In genomic region chr12:90851800-90852718, GRCh38 we compare ENCODE assay signal across 1 cellular context.
TF ChIP-seq lines count a peak whose summit lies in the region.

No MANE protein-coding gene starts in this region.

TF ChIP-seq in HepG2, 621 proteins besides CTCF, POLR2A, EP300 and RAD21 (continued from another document):
- TF ChIP-seq STAT6 (CRISPR knock-in tag; IDR thresholded peaks at IDR 0.05; ENCODE audit: borderline replicate concordance): peak; percentile 50; the same call in 1 of the 2 replicates
- no peak for TF ChIP-seq ZNF136 (CRISPR knock-in tag; IDR thresholded peaks at IDR 0.05; ENCODE audit: low read depth)
- peak; percentile 94 for TF ChIP-seq ISL2 (CRISPR knock-in tag; IDR thresholded peaks at IDR 0.05)
- TF ChIP-seq SP140L (CRISPR knock-in tag; IDR thresholded peaks at IDR 0.05; ENCODE audit: borderline replicate concordance): no peak
- TF ChIP-seq FOXO1 (CRISPR knock-in tag; IDR thresholded peaks at IDR 0.05): peak; percentile 98
